In genomic region chr2:179677148-179677688, GRCh38 we compare ENCODE assay signal across 1 cellular context.
TF ChIP-seq lines count a peak whose summit lies in the region.

No MANE protein-coding gene starts in this region.

TF ChIP-seq in HepG2, 621 proteins besides CTCF, POLR2A, EP300 and RAD21 (continued from another document):
- TF ChIP-seq JUNB (CRISPR knock-in tag; IDR thresholded peaks at IDR 0.05; ENCODE audit: borderline replicate concordance) (no peak), SAFB2 (CRISPR knock-in tag; IDR thresholded peaks at IDR 0.05; ENCODE audit: borderline replicate concordance, low read depth) (no peak), ELF4 (CRISPR knock-in tag; IDR thresholded peaks at IDR 0.05; ENCODE audit: borderline replicate concordance) (no peak), GTF2F1 (IDR thresholded peaks at IDR 0.05; ENCODE audit: low read length) (no peak), ZNF138 (CRISPR knock-in tag; IDR thresholded peaks at IDR 0.05; ENCODE audit: low read depth) (no peak), ZNF724P (CRISPR knock-in tag; IDR thresholded peaks at IDR 0.05; ENCODE audit: borderline replicate concordance) (no peak), ZNF280D (CRISPR knock-in tag; IDR thresholded peaks at IDR 0.05) (no peak), SRSF9 (IDR thresholded peaks at IDR 0.05; ENCODE audit: borderline replicate concordance, insufficient read depth, low read depth, low read length, poor library complexity, severe bottlenecking) (no peak)
